Comparison of ENCODE assay signal across 9 cellular contexts in the genomic region with DNA sequence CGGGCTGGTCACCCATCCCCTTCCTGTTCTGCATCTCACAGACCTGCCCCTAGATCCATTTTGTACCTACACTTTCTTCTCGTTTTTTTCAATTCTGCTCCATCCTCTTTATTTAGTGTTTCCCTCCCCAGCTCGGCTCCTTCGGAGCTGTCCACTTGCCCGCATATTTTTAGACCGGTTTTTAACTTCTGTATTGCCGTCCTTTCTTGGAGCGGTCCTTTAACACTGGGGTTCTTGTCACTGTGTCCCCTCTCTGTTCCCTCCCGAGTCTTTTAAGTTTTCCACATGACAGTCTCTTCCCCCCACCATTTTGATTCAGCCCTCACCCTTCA. TPM values are rescaled to one million over a fixed set of nuclear protein-coding genes. Genes with fewer than 3 reads are reported as not detected.
A peak's percentile ranks its signal among the peaks of the same experiment; 100 is the strongest.
DNase-seq lines count a peak whose midpoint lies in the region; ATAC-seq and TF ChIP-seq lines count a peak whose summit lies in the region.
"Had no signal": no experiment of that assay in that cellular context is flagged by ENCODE, and none has a peak within 500 bp of the region (broad histone marks: within the 10 kb centered on the region; RNA-seq: fewer than 3 reads in every experiment).

No MANE protein-coding gene starts in this region.

- H3K36me3 Mint-ChIP-seq in CD8-positive, alpha-beta T cell, result peaks cover 6% of the 10 kb centered on the region
- H3K36me3 Mint-ChIP-seq in natural killer cell treated with Interleukin-12 subunit alpha and Interleukin-12 subunit beta and Interleukin-15 and Interleukin-18, amount 100 ng/mL, for 72 hours, result no peaks in the 10 kb centered on the region

- intact Hi-C loops in CD8-positive, alpha-beta T cell (cut with DNase I, micrococcal nuclease), result loop anchor here in 1 of 2 experiments (5.0 kb wide), 2 partner anchors 395 to 410 kb away; partner anchors contain the start of genes CCDC9 and INAFM1
- intact Hi-C loops in esophagus muscularis mucosa (cut with DNase I), result loop anchor here (5.0 kb wide), 1 partner anchor 60 kb away; no protein-coding TSS in a partner anchor

- H3K27ac Mint-ChIP-seq in CD8-positive, alpha-beta T cell, result no peak overlapping the region
- H3K27ac Mint-ChIP-seq in natural killer cell treated with Interleukin-12 subunit alpha and Interleukin-12 subunit beta and Interleukin-15 and Interleukin-18, amount 100 ng/mL, for 72 hours, result no peak overlapping the region

- H3K27me3 ChIP-seq in CD8-positive, alpha-beta T cell (ENCODE audit: insufficient read depth, low read length), result no peaks in the 10 kb centered on the region
- H3K27me3 ChIP-seq in OCI-LY3 (ENCODE audit: low read depth, low read length) (no peaks in the 10 kb centered on the region), esophagus muscularis mucosa (no peaks in the 10 kb centered on the region), trophoblast cell (ENCODE audit: insufficient read depth, low read length) (no peaks in the 10 kb centered on the region)

- H3K4ac ChIP-seq in trophoblast cell (ENCODE audit: low read depth, low read length), result peak overlapping the region; percentile 39

- H4K12ac ChIP-seq in trophoblast cell (ENCODE audit: low read depth, low read length), result no peak overlapping the region

- H3K4me2 ChIP-seq in OCI-LY3 (ENCODE audit: low read length), result peak overlapping the region; percentile 99
- peak overlapping the region; percentile 82 for H3K4me2 ChIP-seq in trophoblast cell (ENCODE audit: low read length)

- no peaks in the 10 kb centered on the region for H3K27me3 Mint-ChIP-seq in CD8-positive, alpha-beta T cell (ENCODE audit: low read depth)
- H3K27me3 Mint-ChIP-seq in natural killer cell treated with Interleukin-12 subunit alpha and Interleukin-12 subunit beta and Interleukin-15 and Interleukin-18, amount 100 ng/mL, for 72 hours, result no peaks in the 10 kb centered on the region

- H2AFZ ChIP-seq in OCI-LY3 (ENCODE audit: low read depth, low read length) (no peak overlapping the region), trophoblast cell (ENCODE audit: insufficient read depth, low read length, poor library complexity) (no peak overlapping the region)

- DNase-seq in CD8-positive, alpha-beta T cell, result peak in 1 of 7 experiments; percentile 48
- no peak for DNase-seq in esophagus muscularis mucosa (ENCODE audit: extremely low spot score)
- peak in 1 of 2 donors; percentile 34 for DNase-seq in trophoblast cell
- no peak for DNase-seq in activated effector memory CD4-positive, alpha-beta T cell treated with Interleukin-2 at 50 U/mL for 16 hours
- DNase-seq in activated gamma-delta T cell (lab: John Stamatoyannopoulos, UW), result no peak
- no peak for DNase-seq in AG20443 (ENCODE audit: low spot score)
- no peak for DNase-seq in natural killer cell treated with Interleukin-12 subunit alpha and Interleukin-12 subunit beta and Interleukin-15 and Interleukin-18, amount 100 ng/mL, for 72 hours (ENCODE audit: low spot score)

- peaks cover 11% of the 10 kb centered on the region for H3K79me1 ChIP-seq in trophoblast cell (ENCODE audit: low read length)

- peak overlapping the region; percentile 79; the same call in 1 of the 2 replicates for H3K9ac ChIP-seq in OCI-LY3 (ENCODE audit: low read length)
- no peak overlapping the region for H3K9ac ChIP-seq in trophoblast cell (ENCODE audit: low read length)

- no peaks in the 10 kb centered on the region for H3K9me3 ChIP-seq in CD8-positive, alpha-beta T cell (ENCODE audit: low read length)
- no peaks in the 10 kb centered on the region for H3K9me3 ChIP-seq in OCI-LY3 (ENCODE audit: insufficient read depth, low read length)
- H3K9me3 ChIP-seq in esophagus muscularis mucosa, result no peaks in the 10 kb centered on the region
- H3K9me3 ChIP-seq in trophoblast cell (ENCODE audit: insufficient read depth, low read depth, low read length), result no peaks in the 10 kb centered on the region

- H4K91ac ChIP-seq in trophoblast cell (ENCODE audit: low read depth, low read length), result no peak overlapping the region

- H3K36me3 ChIP-seq in CD8-positive, alpha-beta T cell (ENCODE audit: insufficient read depth, low read length), result no peaks in the 10 kb centered on the region
- peaks cover 14% of the 10 kb centered on the region for H3K36me3 ChIP-seq in OCI-LY3 (replicated peaks; ENCODE audit: low read depth, low read length)
- H3K36me3 ChIP-seq in esophagus muscularis mucosa, result no peaks in the 10 kb centered on the region
- no peaks in the 10 kb centered on the region for H3K36me3 ChIP-seq in trophoblast cell (ENCODE audit: control insufficient read depth in 1 of 2, insufficient read depth in 2 of 2, low read length in 2 of 2)

- POLR2A ChIA-PET in CD8-positive, alpha-beta T cell (lab: Charles Lee), result interaction anchor here (1.3 to 1.9 kb wide), 3 partner anchors 82 to 105 kb away, joined by 3 to 4 read pairs (median 3); no protein-coding TSS in a partner anchor

- H3K9me3 Mint-ChIP-seq in CD8-positive, alpha-beta T cell, result no peaks in the 10 kb centered on the region
- H3K9me3 Mint-ChIP-seq in natural killer cell treated with Interleukin-12 subunit alpha and Interleukin-12 subunit beta and Interleukin-15 and Interleukin-18, amount 100 ng/mL, for 72 hours, result no peaks in the 10 kb centered on the region

- no peak overlapping the region for H3K14ac ChIP-seq in trophoblast cell (ENCODE audit: low read length)

- H3K4me3 Mint-ChIP-seq in CD8-positive, alpha-beta T cell, result no peak overlapping the region
- no peak overlapping the region for H3K4me3 Mint-ChIP-seq in natural killer cell treated with Interleukin-12 subunit alpha and Interleukin-12 subunit beta and Interleukin-15 and Interleukin-18, amount 100 ng/mL, for 72 hours

- no peak overlapping the region for H4K8ac ChIP-seq in trophoblast cell (ENCODE audit: low read depth, low read length)

- H3K79me2 ChIP-seq in OCI-LY3 (ENCODE audit: low read length) (peaks cover 62% of the 10 kb centered on the region), trophoblast cell (ENCODE audit: control insufficient read depth, insufficient read depth, low read length, poor library complexity) (peaks cover 12% of the 10 kb centered on the region)

- peaks cover 40% of the 10 kb centered on the region for H3K4me1 ChIP-seq in CD8-positive, alpha-beta T cell (ENCODE audit: insufficient read depth, low read length)
- peaks cover 25% of the 10 kb centered on the region for H3K4me1 ChIP-seq in OCI-LY3 (ENCODE audit: low read length)
- H3K4me1 ChIP-seq in esophagus muscularis mucosa, result peaks cover 44 to 74% (median 70%) of the 10 kb centered on the region in 4 donors
- peaks cover 10 to 22% of the 10 kb centered on the region in 2 experiments for H3K4me1 ChIP-seq in trophoblast cell (ENCODE audit: control insufficient read depth in 1 of 2, insufficient read depth in 2 of 2, low read length in 2 of 2)

- H2BK12ac ChIP-seq in trophoblast cell (ENCODE audit: low read length), result no peak overlapping the region

- whole genome bisulfite sequencing in esophagus muscularis mucosa, result 12% methylated on average over 9 of the region's 9 CpGs
- WGBS in trophoblast cell (ENCODE audit: extremely low coverage, insufficient coverage, insufficient read length), result no CpG with 5 or more reads among the region's 9 CpGs

- peaks cover 22% of the 10 kb centered on the region for H3K4me1 Mint-ChIP-seq in CD8-positive, alpha-beta T cell (ENCODE audit: low read depth)
- peaks cover 25 to 26% of the 10 kb centered on the region in 2 donors for H3K4me1 Mint-ChIP-seq in natural killer cell treated with Interleukin-12 subunit alpha and Interleukin-12 subunit beta and Interleukin-15 and Interleukin-18, amount 100 ng/mL, for 72 hours (ENCODE audit: low read depth in 2 of 2)

- no peak overlapping the region for H2BK120ac ChIP-seq in trophoblast cell (ENCODE audit: insufficient read depth, low read length, poor library complexity)

- no peak for TF ChIP-seq CTCF in CD8-positive, alpha-beta T cell (IDR thresholded peaks at IDR 0.05)
- TF ChIP-seq CTCF in OCI-LY3 (IDR thresholded peaks at IDR 0.05; ENCODE audit: low read depth, low read length) (no peak), esophagus muscularis mucosa (IDR thresholded peaks at IDR 0.05) (no peak)

- CTCF ChIA-PET in CD8-positive, alpha-beta T cell (lab: Charles Lee), result interaction anchor here (0.6 to 2.4 kb wide), 3 partner anchors 112 to 385 kb away, joined by 3 to 5 read pairs (median 3); no protein-coding TSS in a partner anchor

- H3K23ac ChIP-seq in trophoblast cell (ENCODE audit: low read length), result no peak overlapping the region

- H3K27ac ChIP-seq in CD8-positive, alpha-beta T cell (ENCODE audit: low read depth, low read length), result no peak overlapping the region
- H3K27ac ChIP-seq in OCI-LY3 (ENCODE audit: low read length), result no peak overlapping the region
- peak overlapping the region; percentile 99 to 100 (median 100) for H3K27ac ChIP-seq in esophagus muscularis mucosa (replicated peaks in 1 of 4)
- H3K27ac ChIP-seq in trophoblast cell (ENCODE audit: low read depth, low read length), result no peak overlapping the region

- no peak overlapping the region for H2BK5ac ChIP-seq in trophoblast cell (ENCODE audit: low read depth, low read length, poor library complexity)

- no peak overlapping the region for H3K18ac ChIP-seq in trophoblast cell (ENCODE audit: low read length)

- TF ChIP-seq POLR2A in esophagus muscularis mucosa (IDR thresholded peaks at IDR 0.05; ENCODE audit: low read depth), result no peak

- TF ChIP-seq EP300 in esophagus muscularis mucosa (IDR thresholded peaks at IDR 0.05), result no peak

- H2AK5ac ChIP-seq in trophoblast cell (ENCODE audit: low read length), result no peak overlapping the region

- ATAC-seq in CD8-positive, alpha-beta T cell, result no peak
- ATAC-seq in natural killer cell treated with Interleukin-12 subunit alpha and Interleukin-12 subunit beta and Interleukin-15 and Interleukin-18, amount 100 ng/mL, for 72 hours, result no peak
- ATAC-seq: left lobe of liver had no signal

- peak overlapping the region; percentile 79 for H3K4me3 ChIP-seq in CD8-positive, alpha-beta T cell (ENCODE audit: low read depth, low read length)
- peak overlapping the region; percentile 88 for H3K4me3 ChIP-seq in OCI-LY3 (ENCODE audit: low read length)
- H3K4me3 ChIP-seq in esophagus muscularis mucosa, result peak overlapping the region; percentile 92 to 95 (median 94)
- no peak overlapping the region for H3K4me3 ChIP-seq in trophoblast cell (ENCODE audit: low read depth, low read length)

- peaks cover 56% of the 10 kb centered on the region for H4K20me1 ChIP-seq in OCI-LY3 (ENCODE audit: insufficient read depth, low read length)

RNA-seq across cellular contexts. Expression of gene ARHGAP35, which starts 1.7 kb away (rescaled TPM):
- 10 to 100 TPM; 12.8 to 13.4 TPM for total RNA-seq in CD8-positive, alpha-beta T cell
- 10 to 100 TPM; 49.7 to 94.5 (median 77.7) TPM for total RNA-seq in esophagus muscularis mucosa
- polyA plus RNA-seq in trophoblast cell (2013), result 22.3 and 23.6 TPM in 2 replicates
- total RNA-seq in natural killer cell treated with Interleukin-12 subunit alpha and Interleukin-12 subunit beta and Interleukin-15 and Interleukin-18, amount 100 ng/mL, for 72 hours, result 10 to 100 TPM; 27.6 to 42.9 TPM

RNA-seq across cellular contexts. Expression of gene AP2S1, which starts 11.8 kb away (rescaled TPM):
- total RNA-seq in CD8-positive, alpha-beta T cell, result 10 to 100 TPM; 21.3 to 26.1 TPM
- total RNA-seq in esophagus muscularis mucosa, result 10 to 100 TPM; 63.5 to 88.9 (median 74.5) TPM
- polyA plus RNA-seq in trophoblast cell (2013), result 234 TPM in 2 replicates
- 100 to 1,000 TPM in 1 of 2 donors, 10 to 100 TPM in 1; 94.3 to 130 TPM for total RNA-seq in natural killer cell treated with Interleukin-12 subunit alpha and Interleukin-12 subunit beta and Interleukin-15 and Interleukin-18, amount 100 ng/mL, for 72 hours

Comparison
In these comparisons a context has a peak if more than half of its experiments do, and no peak if none do; other contexts are left out.
1. H3K27ac ChIP-seq: peak in esophagus muscularis mucosa (4 of 4); none in CD8-positive, alpha-beta T cell (single experiment), OCI-LY3 (single experiment) and trophoblast cell (single experiment).